17 cellular contexts compared by ENCODE assay signal in the genomic region with DNA sequence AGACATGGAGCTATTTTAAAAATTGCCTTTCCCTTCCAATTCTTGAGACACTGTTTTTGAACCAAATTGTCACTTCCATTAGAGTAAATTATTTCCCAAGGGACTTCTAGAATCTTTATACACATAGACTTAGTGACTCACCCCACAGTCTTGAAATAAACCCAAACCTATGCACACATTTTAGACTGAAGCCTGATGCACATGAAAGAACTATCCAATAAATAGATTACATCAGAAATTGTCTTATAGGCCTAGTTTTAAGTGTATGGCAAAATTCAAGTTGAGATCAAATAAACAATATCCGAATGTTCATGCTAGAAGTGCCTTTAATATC.
"Had no signal": no experiment of that assay in that cellular context is flagged by ENCODE, and none has a peak within 500 bp of the region (broad histone marks: within the 10 kb centered on the region; RNA-seq: fewer than 3 reads in every experiment).

No MANE protein-coding gene starts in this region.

- H3K36me3 ChIP-seq: gastrocnemius medialis, left lung, stomach, upper lobe of left lung had no signal

- H3K27ac ChIP-seq: body of pancreas, gastrocnemius medialis, left lung, stomach, upper lobe of left lung had no signal

- H3K27me3 ChIP-seq: body of pancreas, gastrocnemius medialis, left lung, stomach, upper lobe of left lung had no signal

- ATAC-seq: activated CD8-positive, alpha-beta T cell treated with anti-CD3 and anti-CD28 coated beads for 36 hours; activated naive CD4-positive, alpha-beta T cell treated with anti-CD3 and anti-CD28 coated beads, Interleukin-2, amount 50 U/mL, for 72 hours; activated T-cell treated with anti-CD3 and anti-CD28 coated beads, Interleukin-2, amount 50 U/mL, for 4 hours; body of pancreas; gastrocnemius medialis; left lung; sciatic nerve; stimulated activated effector memory CD8-positive, alpha-beta T cell treated with anti-CD3 and anti-CD28 coated beads, Interleukin-12 subunit alpha, Interleukin-12 subunit beta, amount 100 ng/mL, for 72 hours had no signal

- DNase-seq: activated CD4-positive, alpha-beta T cell treated with anti-CD3 and anti-CD28 coated beads for 48 hours; activated CD4-positive, CD25-positive, alpha-beta regulatory T cell; activated CD8-positive, alpha-beta T cell treated with anti-CD3 and anti-CD28 coated beads for 36 hours; activated effector memory CD4-positive, alpha-beta T cell treated with Interleukin-2 at 50 U/mL for 16 hours; activated T-cell treated with anti-CD3 and anti-CD28 coated beads, Interleukin-2, amount 50 U/mL, for 4 hours; body of pancreas; gastrocnemius medialis; head of caudate nucleus; kidney; left lung; midbrain; stimulated activated CD4-positive, alpha-beta T cell treated with anti-CD3 and anti-CD28 coated beads, Interleukin-4, amount 100 ng/mL, for 24 hours; stomach; upper lobe of left lung had no signal

- H3K9me3 ChIP-seq: body of pancreas, gastrocnemius medialis, left lung, stomach, upper lobe of left lung had no signal

- H3K4me1 ChIP-seq: body of pancreas, upper lobe of left lung had no signal

- H3K4me3 ChIP-seq: body of pancreas, gastrocnemius medialis, left lung, stomach, upper lobe of left lung had no signal
